Comparison of ENCODE assay signal across 2 cellular contexts in the genomic region with DNA sequence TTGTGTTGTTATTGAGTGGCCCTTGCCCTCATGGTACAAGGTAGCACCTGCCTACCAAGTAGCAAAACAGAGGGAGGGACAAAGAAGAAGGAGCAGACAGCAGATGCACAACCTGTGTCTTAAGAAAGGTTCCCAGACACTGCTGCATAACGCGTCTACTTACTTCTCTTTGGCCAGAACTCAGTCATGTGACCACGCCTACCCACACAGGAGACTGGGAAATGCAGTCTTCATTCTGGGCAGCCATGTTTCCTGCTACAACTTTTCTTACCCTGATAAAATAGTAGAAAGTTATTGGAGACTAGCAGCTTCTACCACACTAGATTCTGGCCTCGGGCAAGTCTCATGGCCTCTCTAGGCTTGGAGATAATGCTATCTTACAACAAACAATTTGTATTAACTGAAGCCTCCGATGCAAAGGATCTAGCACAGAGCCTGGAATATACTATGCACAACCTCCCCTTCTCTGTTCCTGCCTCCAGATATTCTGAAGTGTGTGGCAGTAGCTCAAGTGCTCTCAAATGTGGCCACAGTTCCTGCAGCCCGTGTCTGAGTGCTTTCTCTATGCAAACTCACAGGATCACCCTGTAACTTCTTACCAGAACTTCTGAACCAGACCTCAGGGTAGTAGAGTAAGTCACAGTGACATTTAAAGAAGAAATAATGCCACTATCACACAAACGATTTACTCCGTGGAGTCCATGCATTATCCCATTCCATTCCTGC.
A peak's percentile ranks its signal among the peaks of the same experiment; 100 is the strongest.
TF ChIP-seq lines count a peak whose summit lies in the region.

No MANE protein-coding gene starts in this region.

TF ChIP-seq in IMR-90, 13 proteins besides CTCF, POLR2A, EP300 and RAD21:
- no peak for TF ChIP-seq RCOR1 (IDR thresholded peaks at IDR 0.05; ENCODE audit: insufficient replicate concordance, low read length)
- TF ChIP-seq, protein P1, sequence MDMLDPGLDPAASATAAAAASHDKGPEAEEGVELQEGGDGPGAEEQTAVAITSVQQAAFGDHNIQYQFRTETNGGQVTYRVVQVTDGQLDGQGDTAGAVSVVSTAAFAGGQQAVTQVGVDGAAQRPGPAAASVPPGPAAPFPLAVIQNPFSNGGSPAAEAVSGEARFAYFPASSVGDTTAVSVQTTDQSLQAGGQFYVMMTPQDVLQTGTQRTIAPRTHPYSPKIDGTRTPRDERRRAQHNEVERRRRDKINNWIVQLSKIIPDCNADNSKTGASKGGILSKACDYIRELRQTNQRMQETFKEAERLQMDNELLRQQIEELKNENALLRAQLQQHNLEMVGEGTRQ (IDR thresholded peaks at IDR 0.05; ENCODE audit: low read depth, low read length), result peak; percentile 93

TF ChIP-seq in K562, 482 proteins besides CTCF, POLR2A, EP300 and RAD21 (continues in another document):
- peak; percentile 28; the same call in 1 of the 2 replicates for TF ChIP-seq CREB1 (IDR thresholded peaks at IDR 0.05)
- TF ChIP-seq CREB1 (CRISPR knock-in tag; IDR thresholded peaks at IDR 0.05), result no peak
- 0 out of 2 replicates have a peak, but pooled peaks have one; percentile 20 for TF ChIP-seq HMG20A (CRISPR knock-in tag; conservative IDR thresholded peaks at IDR 0.05)
- TF ChIP-seq ZNF696 (CRISPR knock-in tag; conservative IDR thresholded peaks at IDR 0.05), result no peak
- no peak for TF ChIP-seq MEIS2 (IDR thresholded peaks at IDR 0.05; ENCODE audit: partially characterized antibody)
- TF ChIP-seq, protein P2, sequence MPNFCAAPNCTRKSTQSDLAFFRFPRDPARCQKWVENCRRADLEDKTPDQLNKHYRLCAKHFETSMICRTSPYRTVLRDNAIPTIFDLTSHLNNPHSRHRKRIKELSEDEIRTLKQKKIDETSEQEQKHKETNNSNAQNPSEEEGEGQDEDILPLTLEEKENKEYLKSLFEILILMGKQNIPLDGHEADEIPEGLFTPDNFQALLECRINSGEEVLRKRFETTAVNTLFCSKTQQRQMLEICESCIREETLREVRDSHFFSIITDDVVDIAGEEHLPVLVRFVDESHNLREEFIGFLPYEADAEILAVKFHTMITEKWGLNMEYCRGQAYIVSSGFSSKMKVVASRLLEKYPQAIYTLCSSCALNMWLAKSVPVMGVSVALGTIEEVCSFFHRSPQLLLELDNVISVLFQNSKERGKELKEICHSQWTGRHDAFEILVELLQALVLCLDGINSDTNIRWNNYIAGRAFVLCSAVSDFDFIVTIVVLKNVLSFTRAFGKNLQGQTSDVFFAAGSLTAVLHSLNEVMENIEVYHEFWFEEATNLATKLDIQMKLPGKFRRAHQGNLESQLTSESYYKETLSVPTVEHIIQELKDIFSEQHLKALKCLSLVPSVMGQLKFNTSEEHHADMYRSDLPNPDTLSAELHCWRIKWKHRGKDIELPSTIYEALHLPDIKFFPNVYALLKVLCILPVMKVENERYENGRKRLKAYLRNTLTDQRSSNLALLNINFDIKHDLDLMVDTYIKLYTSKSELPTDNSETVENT (CRISPR knock-in tag; IDR thresholded peaks at IDR 0.05), result no peak
- no peak for TF ChIP-seq SMARCC2 (IDR thresholded peaks at IDR 0.05; ENCODE audit: low read depth)
- TF ChIP-seq, protein P3, sequence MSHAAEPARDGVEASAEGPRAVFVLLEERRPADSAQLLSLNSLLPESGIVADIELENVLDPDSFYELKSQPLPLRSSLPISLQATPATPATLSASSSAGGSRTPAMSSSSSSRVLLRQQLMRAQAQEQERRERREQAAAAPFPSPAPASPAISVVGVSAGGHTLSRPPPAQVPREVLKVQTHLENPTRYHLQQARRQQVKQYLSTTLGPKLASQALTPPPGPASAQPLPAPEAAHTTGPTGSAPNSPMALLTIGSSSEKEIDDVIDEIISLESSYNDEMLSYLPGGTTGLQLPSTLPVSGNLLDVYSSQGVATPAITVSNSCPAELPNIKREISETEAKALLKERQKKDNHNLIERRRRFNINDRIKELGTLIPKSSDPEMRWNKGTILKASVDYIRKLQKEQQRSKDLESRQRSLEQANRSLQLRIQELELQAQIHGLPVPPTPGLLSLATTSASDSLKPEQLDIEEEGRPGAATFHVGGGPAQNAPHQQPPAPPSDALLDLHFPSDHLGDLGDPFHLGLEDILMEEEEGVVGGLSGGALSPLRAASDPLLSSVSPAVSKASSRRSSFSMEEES (CRISPR knock-in tag; IDR thresholded peaks at IDR 0.05), result peak; percentile 99
- TF ChIP-seq ASH1L (IDR thresholded peaks at IDR 0.05; ENCODE audit: borderline replicate concordance, low read depth, partially characterized antibody), result no peak
- TF ChIP-seq EGR1 (conservative IDR thresholded peaks at IDR 0.05), result peak; percentile 43; the same call in 1 of the 2 replicates
- no peak; the same call in 1 of the 2 replicates for TF ChIP-seq MEF2D (tag; conservative IDR thresholded peaks at IDR 0.05; ENCODE audit: low read depth)
- 0 out of 2 replicates have a peak, but pooled peaks have one; percentile 26 for TF ChIP-seq SREBF1 (IDR thresholded peaks at IDR 0.05; ENCODE audit: borderline replicate concordance, low read depth, low read length)
- no peak for TF ChIP-seq SNIP1 (IDR thresholded peaks at IDR 0.05; ENCODE audit: low read depth)
- no peak for TF ChIP-seq ZNF41 (CRISPR knock-in tag; conservative IDR thresholded peaks at IDR 0.05)
- no peak for TF ChIP-seq PTBP1 (IDR thresholded peaks at IDR 0.05; ENCODE audit: low read depth, low read length)
- TF ChIP-seq NR2C1 (IDR thresholded peaks at IDR 0.05), result peak; percentile 16; the same call in 1 of the 2 replicates
- TF ChIP-seq NR2C1 (tag; IDR thresholded peaks at IDR 0.05), result no peak
- TF ChIP-seq BRD9 (IDR thresholded peaks at IDR 0.05; ENCODE audit: low read depth, partially characterized antibody), result no peak
- no peak for TF ChIP-seq YBX1 (IDR thresholded peaks at IDR 0.05)
- TF ChIP-seq, protein P4, sequence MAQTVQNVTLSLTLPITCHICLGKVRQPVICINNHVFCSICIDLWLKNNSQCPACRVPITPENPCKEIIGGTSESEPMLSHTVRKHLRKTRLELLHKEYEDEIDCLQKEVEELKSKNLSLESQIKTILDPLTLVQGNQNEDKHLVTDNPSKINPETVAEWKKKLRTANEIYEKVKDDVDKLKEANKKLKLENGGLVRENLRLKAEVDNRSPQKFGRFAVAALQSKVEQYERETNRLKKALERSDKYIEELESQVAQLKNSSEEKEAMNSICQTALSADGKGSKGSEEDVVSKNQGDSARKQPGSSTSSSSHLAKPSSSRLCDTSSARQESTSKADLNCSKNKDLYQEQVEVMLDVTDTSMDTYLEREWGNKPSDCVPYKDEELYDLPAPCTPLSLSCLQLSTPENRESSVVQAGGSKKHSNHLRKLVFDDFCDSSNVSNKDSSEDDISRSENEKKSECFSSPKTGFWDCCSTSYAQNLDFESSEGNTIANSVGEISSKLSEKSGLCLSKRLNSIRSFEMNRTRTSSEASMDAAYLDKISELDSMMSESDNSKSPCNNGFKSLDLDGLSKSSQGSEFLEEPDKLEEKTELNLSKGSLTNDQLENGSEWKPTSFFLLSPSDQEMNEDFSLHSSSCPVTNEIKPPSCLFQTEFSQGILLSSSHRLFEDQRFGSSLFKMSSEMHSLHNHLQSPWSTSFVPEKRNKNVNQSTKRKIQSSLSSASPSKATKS (CRISPR knock-in tag; IDR thresholded peaks at IDR 0.05), result no peak
- peak; percentile 83 for TF ChIP-seq CREM (IDR thresholded peaks at IDR 0.05; ENCODE audit: low read depth)
- TF ChIP-seq ZNF217 (CRISPR knock-in tag; IDR thresholded peaks at IDR 0.05), result no peak
- TF ChIP-seq, protein P5, sequence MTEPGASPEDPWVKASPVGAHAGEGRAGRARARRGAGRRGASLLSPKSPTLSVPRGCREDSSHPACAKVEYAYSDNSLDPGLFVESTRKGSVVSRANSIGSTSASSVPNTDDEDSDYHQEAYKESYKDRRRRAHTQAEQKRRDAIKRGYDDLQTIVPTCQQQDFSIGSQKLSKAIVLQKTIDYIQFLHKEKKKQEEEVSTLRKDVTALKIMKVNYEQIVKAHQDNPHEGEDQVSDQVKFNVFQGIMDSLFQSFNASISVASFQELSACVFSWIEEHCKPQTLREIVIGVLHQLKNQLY (CRISPR knock-in tag; conservative IDR thresholded peaks at IDR 0.05), result no peak
- TF ChIP-seq, protein P6, sequence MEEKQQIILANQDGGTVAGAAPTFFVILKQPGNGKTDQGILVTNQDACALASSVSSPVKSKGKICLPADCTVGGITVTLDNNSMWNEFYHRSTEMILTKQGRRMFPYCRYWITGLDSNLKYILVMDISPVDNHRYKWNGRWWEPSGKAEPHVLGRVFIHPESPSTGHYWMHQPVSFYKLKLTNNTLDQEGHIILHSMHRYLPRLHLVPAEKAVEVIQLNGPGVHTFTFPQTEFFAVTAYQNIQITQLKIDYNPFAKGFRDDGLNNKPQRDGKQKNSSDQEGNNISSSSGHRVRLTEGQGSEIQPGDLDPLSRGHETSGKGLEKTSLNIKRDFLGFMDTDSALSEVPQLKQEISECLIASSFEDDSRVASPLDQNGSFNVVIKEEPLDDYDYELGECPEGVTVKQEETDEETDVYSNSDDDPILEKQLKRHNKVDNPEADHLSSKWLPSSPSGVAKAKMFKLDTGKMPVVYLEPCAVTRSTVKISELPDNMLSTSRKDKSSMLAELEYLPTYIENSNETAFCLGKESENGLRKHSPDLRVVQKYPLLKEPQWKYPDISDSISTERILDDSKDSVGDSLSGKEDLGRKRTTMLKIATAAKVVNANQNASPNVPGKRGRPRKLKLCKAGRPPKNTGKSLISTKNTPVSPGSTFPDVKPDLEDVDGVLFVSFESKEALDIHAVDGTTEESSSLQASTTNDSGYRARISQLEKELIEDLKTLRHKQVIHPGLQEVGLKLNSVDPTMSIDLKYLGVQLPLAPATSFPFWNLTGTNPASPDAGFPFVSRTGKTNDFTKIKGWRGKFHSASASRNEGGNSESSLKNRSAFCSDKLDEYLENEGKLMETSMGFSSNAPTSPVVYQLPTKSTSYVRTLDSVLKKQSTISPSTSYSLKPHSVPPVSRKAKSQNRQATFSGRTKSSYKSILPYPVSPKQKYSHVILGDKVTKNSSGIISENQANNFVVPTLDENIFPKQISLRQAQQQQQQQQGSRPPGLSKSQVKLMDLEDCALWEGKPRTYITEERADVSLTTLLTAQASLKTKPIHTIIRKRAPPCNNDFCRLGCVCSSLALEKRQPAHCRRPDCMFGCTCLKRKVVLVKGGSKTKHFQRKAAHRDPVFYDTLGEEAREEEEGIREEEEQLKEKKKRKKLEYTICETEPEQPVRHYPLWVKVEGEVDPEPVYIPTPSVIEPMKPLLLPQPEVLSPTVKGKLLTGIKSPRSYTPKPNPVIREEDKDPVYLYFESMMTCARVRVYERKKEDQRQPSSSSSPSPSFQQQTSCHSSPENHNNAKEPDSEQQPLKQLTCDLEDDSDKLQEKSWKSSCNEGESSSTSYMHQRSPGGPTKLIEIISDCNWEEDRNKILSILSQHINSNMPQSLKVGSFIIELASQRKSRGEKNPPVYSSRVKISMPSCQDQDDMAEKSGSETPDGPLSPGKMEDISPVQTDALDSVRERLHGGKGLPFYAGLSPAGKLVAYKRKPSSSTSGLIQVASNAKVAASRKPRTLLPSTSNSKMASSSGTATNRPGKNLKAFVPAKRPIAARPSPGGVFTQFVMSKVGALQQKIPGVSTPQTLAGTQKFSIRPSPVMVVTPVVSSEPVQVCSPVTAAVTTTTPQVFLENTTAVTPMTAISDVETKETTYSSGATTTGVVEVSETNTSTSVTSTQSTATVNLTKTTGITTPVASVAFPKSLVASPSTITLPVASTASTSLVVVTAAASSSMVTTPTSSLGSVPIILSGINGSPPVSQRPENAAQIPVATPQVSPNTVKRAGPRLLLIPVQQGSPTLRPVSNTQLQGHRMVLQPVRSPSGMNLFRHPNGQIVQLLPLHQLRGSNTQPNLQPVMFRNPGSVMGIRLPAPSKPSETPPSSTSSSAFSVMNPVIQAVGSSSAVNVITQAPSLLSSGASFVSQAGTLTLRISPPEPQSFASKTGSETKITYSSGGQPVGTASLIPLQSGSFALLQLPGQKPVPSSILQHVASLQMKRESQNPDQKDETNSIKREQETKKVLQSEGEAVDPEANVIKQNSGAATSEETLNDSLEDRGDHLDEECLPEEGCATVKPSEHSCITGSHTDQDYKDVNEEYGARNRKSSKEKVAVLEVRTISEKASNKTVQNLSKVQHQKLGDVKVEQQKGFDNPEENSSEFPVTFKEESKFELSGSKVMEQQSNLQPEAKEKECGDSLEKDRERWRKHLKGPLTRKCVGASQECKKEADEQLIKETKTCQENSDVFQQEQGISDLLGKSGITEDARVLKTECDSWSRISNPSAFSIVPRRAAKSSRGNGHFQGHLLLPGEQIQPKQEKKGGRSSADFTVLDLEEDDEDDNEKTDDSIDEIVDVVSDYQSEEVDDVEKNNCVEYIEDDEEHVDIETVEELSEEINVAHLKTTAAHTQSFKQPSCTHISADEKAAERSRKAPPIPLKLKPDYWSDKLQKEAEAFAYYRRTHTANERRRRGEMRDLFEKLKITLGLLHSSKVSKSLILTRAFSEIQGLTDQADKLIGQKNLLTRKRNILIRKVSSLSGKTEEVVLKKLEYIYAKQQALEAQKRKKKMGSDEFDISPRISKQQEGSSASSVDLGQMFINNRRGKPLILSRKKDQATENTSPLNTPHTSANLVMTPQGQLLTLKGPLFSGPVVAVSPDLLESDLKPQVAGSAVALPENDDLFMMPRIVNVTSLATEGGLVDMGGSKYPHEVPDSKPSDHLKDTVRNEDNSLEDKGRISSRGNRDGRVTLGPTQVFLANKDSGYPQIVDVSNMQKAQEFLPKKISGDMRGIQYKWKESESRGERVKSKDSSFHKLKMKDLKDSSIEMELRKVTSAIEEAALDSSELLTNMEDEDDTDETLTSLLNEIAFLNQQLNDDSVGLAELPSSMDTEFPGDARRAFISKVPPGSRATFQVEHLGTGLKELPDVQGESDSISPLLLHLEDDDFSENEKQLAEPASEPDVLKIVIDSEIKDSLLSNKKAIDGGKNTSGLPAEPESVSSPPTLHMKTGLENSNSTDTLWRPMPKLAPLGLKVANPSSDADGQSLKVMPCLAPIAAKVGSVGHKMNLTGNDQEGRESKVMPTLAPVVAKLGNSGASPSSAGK (IDR thresholded peaks at IDR 0.05), result no peak
- TF ChIP-seq, protein P7, sequence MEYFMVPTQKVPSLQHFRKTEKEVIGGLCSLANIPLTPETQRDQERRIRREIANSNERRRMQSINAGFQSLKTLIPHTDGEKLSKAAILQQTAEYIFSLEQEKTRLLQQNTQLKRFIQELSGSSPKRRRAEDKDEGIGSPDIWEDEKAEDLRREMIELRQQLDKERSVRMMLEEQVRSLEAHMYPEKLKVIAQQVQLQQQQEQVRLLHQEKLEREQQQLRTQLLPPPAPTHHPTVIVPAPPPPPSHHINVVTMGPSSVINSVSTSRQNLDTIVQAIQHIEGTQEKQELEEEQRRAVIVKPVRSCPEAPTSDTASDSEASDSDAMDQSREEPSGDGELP (CRISPR knock-in tag; IDR thresholded peaks at IDR 0.05; ENCODE audit: borderline replicate concordance), result no peak
- TF ChIP-seq, protein P8, sequence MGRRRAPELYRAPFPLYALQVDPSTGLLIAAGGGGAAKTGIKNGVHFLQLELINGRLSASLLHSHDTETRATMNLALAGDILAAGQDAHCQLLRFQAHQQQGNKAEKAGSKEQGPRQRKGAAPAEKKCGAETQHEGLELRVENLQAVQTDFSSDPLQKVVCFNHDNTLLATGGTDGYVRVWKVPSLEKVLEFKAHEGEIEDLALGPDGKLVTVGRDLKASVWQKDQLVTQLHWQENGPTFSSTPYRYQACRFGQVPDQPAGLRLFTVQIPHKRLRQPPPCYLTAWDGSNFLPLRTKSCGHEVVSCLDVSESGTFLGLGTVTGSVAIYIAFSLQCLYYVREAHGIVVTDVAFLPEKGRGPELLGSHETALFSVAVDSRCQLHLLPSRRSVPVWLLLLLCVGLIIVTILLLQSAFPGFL (CRISPR knock-in tag; IDR thresholded peaks at IDR 0.05), result no peak
- no peak for TF ChIP-seq ZNF75A (CRISPR knock-in tag; IDR thresholded peaks at IDR 0.05)
- TF ChIP-seq YY1 (IDR thresholded peaks at IDR 0.05; ENCODE audit: borderline replicate concordance in 1 of 3, control insufficient read depth in 1 of 3, extremely low read depth in 1 of 3, insufficient read depth in 3 of 3, insufficient read length in 1 of 3, insufficient replicate concordance in 2 of 3, low read depth in 1 of 3, low read length in 2 of 3), result peak; percentile 55 to 96 (median 92)
- TF ChIP-seq SP1 (CRISPR knock-in tag; IDR thresholded peaks at IDR 0.05), result 0 out of 2 replicates have a peak, but pooled peaks have one; percentile 27
